In the genomic region with DNA sequence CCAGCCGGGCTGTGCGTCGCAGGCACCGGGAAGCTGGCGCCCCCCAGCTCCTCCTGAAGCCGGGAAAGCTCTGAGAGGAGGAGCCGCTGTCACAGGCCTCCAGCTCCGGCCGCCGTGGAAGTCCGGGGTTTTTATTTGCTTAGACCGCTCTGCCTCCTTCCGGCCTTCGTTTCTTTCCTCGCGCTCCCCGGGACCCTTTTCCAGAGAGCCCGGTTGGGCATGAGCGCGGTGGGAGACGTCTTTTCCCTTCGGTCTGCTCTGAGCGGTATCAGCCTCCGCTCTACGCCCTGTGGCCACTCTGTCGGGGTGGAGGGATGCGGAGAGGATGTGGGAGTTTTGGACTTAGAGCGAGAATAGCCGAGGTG, we compare ENCODE assay signal across 1 cellular context.
TF ChIP-seq lines count a peak whose summit lies in the region.

No MANE protein-coding gene starts in this region.

TF ChIP-seq in K562, 482 proteins besides CTCF, POLR2A, EP300 and RAD21:
- TF ChIP-seq, protein P1, sequence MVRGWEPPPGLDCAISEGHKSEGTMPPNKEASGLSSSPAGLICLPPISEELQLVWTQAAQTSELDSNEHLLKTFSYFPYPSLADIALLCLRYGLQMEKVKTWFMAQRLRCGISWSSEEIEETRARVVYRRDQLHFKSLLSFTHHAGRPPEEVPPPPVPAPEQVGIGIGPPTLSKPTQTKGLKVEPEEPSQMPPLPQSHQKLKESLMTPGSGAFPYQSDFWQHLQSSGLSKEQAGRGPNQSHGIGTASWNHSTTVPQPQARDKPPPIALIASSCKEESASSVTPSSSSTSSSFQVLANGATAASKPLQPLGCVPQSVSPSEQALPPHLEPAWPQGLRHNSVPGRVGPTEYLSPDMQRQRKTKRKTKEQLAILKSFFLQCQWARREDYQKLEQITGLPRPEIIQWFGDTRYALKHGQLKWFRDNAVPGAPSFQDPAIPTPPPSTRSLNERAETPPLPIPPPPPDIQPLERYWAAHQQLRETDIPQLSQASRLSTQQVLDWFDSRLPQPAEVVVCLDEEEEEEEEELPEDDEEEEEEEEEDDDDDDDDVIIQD (CRISPR knock-in tag; IDR thresholded peaks at IDR 0.05): no peak
- TF ChIP-seq RFX7 (CRISPR knock-in tag; IDR thresholded peaks at IDR 0.05) (no peak), DMBX1 (CRISPR knock-in tag; IDR thresholded peaks at IDR 0.05; ENCODE audit: borderline replicate concordance) (no peak), POLR2G (IDR thresholded peaks at IDR 0.05; ENCODE audit: low read depth, low read length) (no peak), TEAD1 (CRISPR knock-in tag; IDR thresholded peaks at IDR 0.05) (0 out of 4 replicates have a peak, but pooled peaks of 1 of the 2 experiments have one; percentile 15), ZNF232 (CRISPR knock-in tag; IDR thresholded peaks at IDR 0.05) (0 out of 2 replicates have a peak, but pooled peaks have one; percentile 47), MTA3 (IDR thresholded peaks at IDR 0.05; ENCODE audit: borderline replicate concordance) (0 out of 2 replicates have a peak, but pooled peaks have one; percentile 20), SIN3A (IDR thresholded peaks at IDR 0.05; ENCODE audit: borderline replicate concordance in 2 of 2, control insufficient read depth in 1 of 2, low read depth in 2 of 2, low read length in 2 of 2) (0 out of 4 replicates have a peak, but pooled peaks of 1 of the 2 experiments have one; percentile 7), FOXK1 (CRISPR knock-in tag; IDR thresholded peaks at IDR 0.05; ENCODE audit: borderline replicate concordance) (peak; percentile 37; the same call in 1 of the 2 replicates), SAP30 (IDR thresholded peaks at IDR 0.05; ENCODE audit: borderline replicate concordance, insufficient read depth, low read depth, low read length, poor library complexity, severe bottlenecking) (peak; percentile 59), HDAC1 (IDR thresholded peaks at IDR 0.05) (0 out of 4 replicates have a peak, but pooled peaks of 1 of the 2 experiments have one; percentile 8), STAG1 (CRISPR knock-in tag; IDR thresholded peaks at IDR 0.05; ENCODE audit: borderline replicate concordance) (0 out of 2 replicates have a peak, but pooled peaks have one; percentile 13), RBM14 (IDR thresholded peaks at IDR 0.05; ENCODE audit: borderline replicate concordance, insufficient read depth, low read depth, low read length) (0 out of 2 replicates have a peak, but pooled peaks have one; percentile 49), CHCHD3 (CRISPR knock-in tag; IDR thresholded peaks at IDR 0.05) (no peak), TAF1 (IDR thresholded peaks at IDR 0.05; ENCODE audit: control insufficient read depth, extremely low read depth, insufficient read depth, low read length, severe bottlenecking) (peak; percentile 39), NCOA4 (IDR thresholded peaks at IDR 0.05; ENCODE audit: partially characterized antibody) (no peak), ZNF76 (CRISPR knock-in tag; IDR thresholded peaks at IDR 0.05; ENCODE audit: borderline replicate concordance) (0 out of 2 replicates have a peak, but pooled peaks have one; percentile 1), BRCA1 (IDR thresholded peaks at IDR 0.05) (no peak), BRCA1 (CRISPR knock-in tag; IDR thresholded peaks at IDR 0.05) (no peak)
- TF ChIP-seq, protein P2, sequence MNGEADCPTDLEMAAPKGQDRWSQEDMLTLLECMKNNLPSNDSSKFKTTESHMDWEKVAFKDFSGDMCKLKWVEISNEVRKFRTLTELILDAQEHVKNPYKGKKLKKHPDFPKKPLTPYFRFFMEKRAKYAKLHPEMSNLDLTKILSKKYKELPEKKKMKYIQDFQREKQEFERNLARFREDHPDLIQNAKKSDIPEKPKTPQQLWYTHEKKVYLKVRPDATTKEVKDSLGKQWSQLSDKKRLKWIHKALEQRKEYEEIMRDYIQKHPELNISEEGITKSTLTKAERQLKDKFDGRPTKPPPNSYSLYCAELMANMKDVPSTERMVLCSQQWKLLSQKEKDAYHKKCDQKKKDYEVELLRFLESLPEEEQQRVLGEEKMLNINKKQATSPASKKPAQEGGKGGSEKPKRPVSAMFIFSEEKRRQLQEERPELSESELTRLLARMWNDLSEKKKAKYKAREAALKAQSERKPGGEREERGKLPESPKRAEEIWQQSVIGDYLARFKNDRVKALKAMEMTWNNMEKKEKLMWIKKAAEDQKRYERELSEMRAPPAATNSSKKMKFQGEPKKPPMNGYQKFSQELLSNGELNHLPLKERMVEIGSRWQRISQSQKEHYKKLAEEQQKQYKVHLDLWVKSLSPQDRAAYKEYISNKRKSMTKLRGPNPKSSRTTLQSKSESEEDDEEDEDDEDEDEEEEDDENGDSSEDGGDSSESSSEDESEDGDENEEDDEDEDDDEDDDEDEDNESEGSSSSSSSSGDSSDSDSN (IDR thresholded peaks at IDR 0.05; ENCODE audit: borderline replicate concordance in 1 of 2, low read depth in 2 of 2, low read length in 2 of 2): peak; percentile 61 to 86; a peak in 1 of 4 replicates
- TF ChIP-seq, protein P3, sequence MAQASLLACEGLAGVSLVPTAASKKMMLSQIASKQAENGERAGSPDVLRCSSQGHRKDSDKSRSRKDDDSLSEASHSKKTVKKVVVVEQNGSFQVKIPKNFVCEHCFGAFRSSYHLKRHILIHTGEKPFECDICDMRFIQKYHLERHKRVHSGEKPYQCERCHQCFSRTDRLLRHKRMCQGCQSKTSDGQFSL (CRISPR knock-in tag; IDR thresholded peaks at IDR 0.05): 0 out of 2 replicates have a peak, but pooled peaks have one; percentile 29
- TF ChIP-seq, protein P3 (tag; IDR thresholded peaks at IDR 0.05): no peak
- TF ChIP-seq, protein P4, sequence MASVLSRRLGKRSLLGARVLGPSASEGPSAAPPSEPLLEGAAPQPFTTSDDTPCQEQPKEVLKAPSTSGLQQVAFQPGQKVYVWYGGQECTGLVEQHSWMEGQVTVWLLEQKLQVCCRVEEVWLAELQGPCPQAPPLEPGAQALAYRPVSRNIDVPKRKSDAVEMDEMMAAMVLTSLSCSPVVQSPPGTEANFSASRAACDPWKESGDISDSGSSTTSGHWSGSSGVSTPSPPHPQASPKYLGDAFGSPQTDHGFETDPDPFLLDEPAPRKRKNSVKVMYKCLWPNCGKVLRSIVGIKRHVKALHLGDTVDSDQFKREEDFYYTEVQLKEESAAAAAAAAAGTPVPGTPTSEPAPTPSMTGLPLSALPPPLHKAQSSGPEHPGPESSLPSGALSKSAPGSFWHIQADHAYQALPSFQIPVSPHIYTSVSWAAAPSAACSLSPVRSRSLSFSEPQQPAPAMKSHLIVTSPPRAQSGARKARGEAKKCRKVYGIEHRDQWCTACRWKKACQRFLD (CRISPR knock-in tag; IDR thresholded peaks at IDR 0.05): peak; percentile 38; the same call in 1 of the 2 replicates
- TF ChIP-seq, protein P5, sequence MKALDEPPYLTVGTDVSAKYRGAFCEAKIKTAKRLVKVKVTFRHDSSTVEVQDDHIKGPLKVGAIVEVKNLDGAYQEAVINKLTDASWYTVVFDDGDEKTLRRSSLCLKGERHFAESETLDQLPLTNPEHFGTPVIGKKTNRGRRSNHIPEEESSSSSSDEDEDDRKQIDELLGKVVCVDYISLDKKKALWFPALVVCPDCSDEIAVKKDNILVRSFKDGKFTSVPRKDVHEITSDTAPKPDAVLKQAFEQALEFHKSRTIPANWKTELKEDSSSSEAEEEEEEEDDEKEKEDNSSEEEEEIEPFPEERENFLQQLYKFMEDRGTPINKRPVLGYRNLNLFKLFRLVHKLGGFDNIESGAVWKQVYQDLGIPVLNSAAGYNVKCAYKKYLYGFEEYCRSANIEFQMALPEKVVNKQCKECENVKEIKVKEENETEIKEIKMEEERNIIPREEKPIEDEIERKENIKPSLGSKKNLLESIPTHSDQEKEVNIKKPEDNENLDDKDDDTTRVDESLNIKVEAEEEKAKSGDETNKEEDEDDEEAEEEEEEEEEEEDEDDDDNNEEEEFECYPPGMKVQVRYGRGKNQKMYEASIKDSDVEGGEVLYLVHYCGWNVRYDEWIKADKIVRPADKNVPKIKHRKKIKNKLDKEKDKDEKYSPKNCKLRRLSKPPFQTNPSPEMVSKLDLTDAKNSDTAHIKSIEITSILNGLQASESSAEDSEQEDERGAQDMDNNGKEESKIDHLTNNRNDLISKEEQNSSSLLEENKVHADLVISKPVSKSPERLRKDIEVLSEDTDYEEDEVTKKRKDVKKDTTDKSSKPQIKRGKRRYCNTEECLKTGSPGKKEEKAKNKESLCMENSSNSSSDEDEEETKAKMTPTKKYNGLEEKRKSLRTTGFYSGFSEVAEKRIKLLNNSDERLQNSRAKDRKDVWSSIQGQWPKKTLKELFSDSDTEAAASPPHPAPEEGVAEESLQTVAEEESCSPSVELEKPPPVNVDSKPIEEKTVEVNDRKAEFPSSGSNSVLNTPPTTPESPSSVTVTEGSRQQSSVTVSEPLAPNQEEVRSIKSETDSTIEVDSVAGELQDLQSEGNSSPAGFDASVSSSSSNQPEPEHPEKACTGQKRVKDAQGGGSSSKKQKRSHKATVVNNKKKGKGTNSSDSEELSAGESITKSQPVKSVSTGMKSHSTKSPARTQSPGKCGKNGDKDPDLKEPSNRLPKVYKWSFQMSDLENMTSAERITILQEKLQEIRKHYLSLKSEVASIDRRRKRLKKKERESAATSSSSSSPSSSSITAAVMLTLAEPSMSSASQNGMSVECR (CRISPR knock-in tag; IDR thresholded peaks at IDR 0.05): peak; percentile 0; the same call in 1 of the 2 replicates
- TF ChIP-seq, protein P6, sequence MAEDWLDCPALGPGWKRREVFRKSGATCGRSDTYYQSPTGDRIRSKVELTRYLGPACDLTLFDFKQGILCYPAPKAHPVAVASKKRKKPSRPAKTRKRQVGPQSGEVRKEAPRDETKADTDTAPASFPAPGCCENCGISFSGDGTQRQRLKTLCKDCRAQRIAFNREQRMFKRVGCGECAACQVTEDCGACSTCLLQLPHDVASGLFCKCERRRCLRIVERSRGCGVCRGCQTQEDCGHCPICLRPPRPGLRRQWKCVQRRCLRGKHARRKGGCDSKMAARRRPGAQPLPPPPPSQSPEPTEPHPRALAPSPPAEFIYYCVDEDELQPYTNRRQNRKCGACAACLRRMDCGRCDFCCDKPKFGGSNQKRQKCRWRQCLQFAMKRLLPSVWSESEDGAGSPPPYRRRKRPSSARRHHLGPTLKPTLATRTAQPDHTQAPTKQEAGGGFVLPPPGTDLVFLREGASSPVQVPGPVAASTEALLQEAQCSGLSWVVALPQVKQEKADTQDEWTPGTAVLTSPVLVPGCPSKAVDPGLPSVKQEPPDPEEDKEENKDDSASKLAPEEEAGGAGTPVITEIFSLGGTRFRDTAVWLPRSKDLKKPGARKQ (CRISPR knock-in tag; IDR thresholded peaks at IDR 0.05): no peak
- TF ChIP-seq, protein P7, sequence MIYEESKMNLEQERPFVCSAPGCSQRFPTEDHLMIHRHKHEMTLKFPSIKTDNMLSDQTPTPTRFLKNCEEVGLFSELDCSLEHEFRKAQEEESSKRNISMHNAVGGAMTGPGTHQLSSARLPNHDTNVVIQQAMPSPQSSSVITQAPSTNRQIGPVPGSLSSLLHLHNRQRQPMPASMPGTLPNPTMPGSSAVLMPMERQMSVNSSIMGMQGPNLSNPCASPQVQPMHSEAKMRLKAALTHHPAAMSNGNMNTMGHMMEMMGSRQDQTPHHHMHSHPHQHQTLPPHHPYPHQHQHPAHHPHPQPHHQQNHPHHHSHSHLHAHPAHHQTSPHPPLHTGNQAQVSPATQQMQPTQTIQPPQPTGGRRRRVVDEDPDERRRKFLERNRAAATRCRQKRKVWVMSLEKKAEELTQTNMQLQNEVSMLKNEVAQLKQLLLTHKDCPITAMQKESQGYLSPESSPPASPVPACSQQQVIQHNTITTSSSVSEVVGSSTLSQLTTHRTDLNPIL (CRISPR knock-in tag; IDR thresholded peaks at IDR 0.05): no peak
- TF ChIP-seq, protein P8, sequence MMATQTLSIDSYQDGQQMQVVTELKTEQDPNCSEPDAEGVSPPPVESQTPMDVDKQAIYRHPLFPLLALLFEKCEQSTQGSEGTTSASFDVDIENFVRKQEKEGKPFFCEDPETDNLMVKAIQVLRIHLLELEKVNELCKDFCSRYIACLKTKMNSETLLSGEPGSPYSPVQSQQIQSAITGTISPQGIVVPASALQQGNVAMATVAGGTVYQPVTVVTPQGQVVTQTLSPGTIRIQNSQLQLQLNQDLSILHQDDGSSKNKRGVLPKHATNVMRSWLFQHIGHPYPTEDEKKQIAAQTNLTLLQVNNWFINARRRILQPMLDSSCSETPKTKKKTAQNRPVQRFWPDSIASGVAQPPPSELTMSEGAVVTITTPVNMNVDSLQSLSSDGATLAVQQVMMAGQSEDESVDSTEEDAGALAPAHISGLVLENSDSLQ (IDR thresholded peaks at IDR 0.05): no peak
- TF ChIP-seq, protein P9, sequence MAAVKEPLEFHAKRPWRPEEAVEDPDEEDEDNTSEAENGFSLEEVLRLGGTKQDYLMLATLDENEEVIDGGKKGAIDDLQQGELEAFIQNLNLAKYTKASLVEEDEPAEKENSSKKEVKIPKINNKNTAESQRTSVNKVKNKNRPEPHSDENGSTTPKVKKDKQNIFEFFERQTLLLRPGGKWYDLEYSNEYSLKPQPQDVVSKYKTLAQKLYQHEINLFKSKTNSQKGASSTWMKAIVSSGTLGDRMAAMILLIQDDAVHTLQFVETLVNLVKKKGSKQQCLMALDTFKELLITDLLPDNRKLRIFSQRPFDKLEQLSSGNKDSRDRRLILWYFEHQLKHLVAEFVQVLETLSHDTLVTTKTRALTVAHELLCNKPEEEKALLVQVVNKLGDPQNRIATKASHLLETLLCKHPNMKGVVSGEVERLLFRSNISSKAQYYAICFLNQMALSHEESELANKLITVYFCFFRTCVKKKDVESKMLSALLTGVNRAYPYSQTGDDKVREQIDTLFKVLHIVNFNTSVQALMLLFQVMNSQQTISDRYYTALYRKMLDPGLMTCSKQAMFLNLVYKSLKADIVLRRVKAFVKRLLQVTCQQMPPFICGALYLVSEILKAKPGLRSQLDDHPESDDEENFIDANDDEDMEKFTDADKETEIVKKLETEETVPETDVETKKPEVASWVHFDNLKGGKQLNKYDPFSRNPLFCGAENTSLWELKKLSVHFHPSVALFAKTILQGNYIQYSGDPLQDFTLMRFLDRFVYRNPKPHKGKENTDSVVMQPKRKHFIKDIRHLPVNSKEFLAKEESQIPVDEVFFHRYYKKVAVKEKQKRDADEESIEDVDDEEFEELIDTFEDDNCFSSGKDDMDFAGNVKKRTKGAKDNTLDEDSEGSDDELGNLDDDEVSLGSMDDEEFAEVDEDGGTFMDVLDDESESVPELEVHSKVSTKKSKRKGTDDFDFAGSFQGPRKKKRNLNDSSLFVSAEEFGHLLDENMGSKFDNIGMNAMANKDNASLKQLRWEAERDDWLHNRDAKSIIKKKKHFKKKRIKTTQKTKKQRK (IDR thresholded peaks at IDR 0.05; ENCODE audit: borderline replicate concordance, low read depth, low read length): no peak
